9 cellular contexts compared by ENCODE assay signal in genomic region chr1:43143441-43143888, GRCh38. TPM values are rescaled to one million over a fixed set of nuclear protein-coding genes. Genes with fewer than 3 reads are reported as not detected.
DNase-seq lines count a peak whose midpoint lies in the region; ATAC-seq and TF ChIP-seq lines count a peak whose summit lies in the region.
"Had no signal": no experiment of that assay in that cellular context is flagged by ENCODE, and none has a peak within 500 bp of the region (broad histone marks: within the 10 kb centered on the region; RNA-seq: fewer than 3 reads in every experiment).

No MANE protein-coding gene starts in this region.

- no peaks in the 10 kb centered on the region for H3K9me3 ChIP-seq in aorta (ENCODE audit: control insufficient read depth, low read length)

- H3K9me3 Mint-ChIP-seq in activated naive CD4-positive, alpha-beta T cell treated with anti-CD3 and anti-CD28 coated beads for 36 hours: no peaks in the 10 kb centered on the region
- H3K9me3 Mint-ChIP-seq in activated naive CD4-positive, alpha-beta T cell treated with anti-CD3 and anti-CD28 coated beads, Interleukin-2, amount 10 ng/mL, durations not matched to agents 7 days and 5 days: no peaks in the 10 kb centered on the region
- H3K9me3 Mint-ChIP-seq in stimulated activated naive CD8-positive, alpha-beta T cell treated with anti-CD3 and anti-CD28 coated beads, Interleukin-15, amount 100 ng/mL, for 72 hours: peaks cover 5 to 13% of the 10 kb centered on the region in 2 donors

- H3K27me3 Mint-ChIP-seq in activated naive CD4-positive, alpha-beta T cell treated with anti-CD3 and anti-CD28 coated beads for 36 hours (ENCODE audit: low read depth): peaks cover 42% of the 10 kb centered on the region
- peaks cover 44% of the 10 kb centered on the region for H3K27me3 Mint-ChIP-seq in activated naive CD4-positive, alpha-beta T cell treated with anti-CD3 and anti-CD28 coated beads, Interleukin-2, amount 10 ng/mL, durations not matched to agents 7 days and 5 days
- peaks cover 72% of the 10 kb centered on the region for H3K27me3 Mint-ChIP-seq in stimulated activated naive CD8-positive, alpha-beta T cell treated with anti-CD3 and anti-CD28 coated beads, Interleukin-15, amount 100 ng/mL, for 72 hours

- no peak overlapping the region for H3K4me3 ChIP-seq in Jurkat, Clone E6-1 (ENCODE audit: low read length)
- H3K4me3 ChIP-seq in choroid plexus epithelial cell (ENCODE audit: low read depth, low read length) (no peak overlapping the region), aorta (ENCODE audit: low read length in 2 of 2) (no peak overlapping the region)

- no peak for ATAC-seq in stimulated activated naive CD8-positive, alpha-beta T cell treated with anti-CD3 and anti-CD28 coated beads, Interleukin-15, amount 100 ng/mL, for 72 hours
- ATAC-seq in HG03469 (IDR thresholded peaks at IDR 0.05; ENCODE audit: unreplicated experiment) (no peak), aorta (ENCODE audit: low FRiP score) (no peak)

- whole genome bisulfite sequencing in aorta, 2 donors: 18 to 21% methylated on average over 7 of the region's 7 CpGs

- no peak overlapping the region for H3K27ac ChIP-seq in aorta (ENCODE audit: low read depth in 1 of 2, low read length in 2 of 2)

- no peaks in the 10 kb centered on the region for H3K4me1 ChIP-seq in aorta (ENCODE audit: control insufficient read depth in 1 of 2, insufficient read depth in 2 of 2, low read length in 2 of 2)

- no peak overlapping the region for H3K27ac Mint-ChIP-seq in activated naive CD4-positive, alpha-beta T cell treated with anti-CD3 and anti-CD28 coated beads for 36 hours
- H3K27ac Mint-ChIP-seq in activated naive CD4-positive, alpha-beta T cell treated with anti-CD3 and anti-CD28 coated beads, Interleukin-2, amount 10 ng/mL, durations not matched to agents 7 days and 5 days: no peak overlapping the region
- no peak overlapping the region for H3K27ac Mint-ChIP-seq in stimulated activated naive CD8-positive, alpha-beta T cell treated with anti-CD3 and anti-CD28 coated beads, Interleukin-15, amount 100 ng/mL, for 72 hours

- no peak overlapping the region for H3K4me3 Mint-ChIP-seq in activated naive CD4-positive, alpha-beta T cell treated with anti-CD3 and anti-CD28 coated beads for 36 hours
- no peak overlapping the region for H3K4me3 Mint-ChIP-seq in activated naive CD4-positive, alpha-beta T cell treated with anti-CD3 and anti-CD28 coated beads, Interleukin-2, amount 10 ng/mL, durations not matched to agents 7 days and 5 days
- no peak overlapping the region for H3K4me3 Mint-ChIP-seq in stimulated activated naive CD8-positive, alpha-beta T cell treated with anti-CD3 and anti-CD28 coated beads, Interleukin-15, amount 100 ng/mL, for 72 hours

- no peaks in the 10 kb centered on the region for H3K36me3 Mint-ChIP-seq in activated naive CD4-positive, alpha-beta T cell treated with anti-CD3 and anti-CD28 coated beads for 36 hours (ENCODE audit: low read depth)
- no peaks in the 10 kb centered on the region for H3K36me3 Mint-ChIP-seq in activated naive CD4-positive, alpha-beta T cell treated with anti-CD3 and anti-CD28 coated beads, Interleukin-2, amount 10 ng/mL, durations not matched to agents 7 days and 5 days

- intact Hi-C loops in activated naive CD4-positive, alpha-beta T cell treated with anti-CD3 and anti-CD28 coated beads for 36 hours (cut with micrococcal nuclease): no loop called here
- intact Hi-C loops in aorta (cut with DNase I): no loop called here

- peak; percentile 43 for TF ChIP-seq CTCF in choroid plexus epithelial cell (conservative IDR thresholded peaks at IDR 0.05; ENCODE audit: low read depth, low read length)

- H3K4me1 Mint-ChIP-seq in activated naive CD4-positive, alpha-beta T cell treated with anti-CD3 and anti-CD28 coated beads for 36 hours (ENCODE audit: low read depth): no peaks in the 10 kb centered on the region
- H3K4me1 Mint-ChIP-seq in activated naive CD4-positive, alpha-beta T cell treated with anti-CD3 and anti-CD28 coated beads, Interleukin-2, amount 10 ng/mL, durations not matched to agents 7 days and 5 days: peaks cover 8% of the 10 kb centered on the region
- H3K4me1 Mint-ChIP-seq in stimulated activated naive CD8-positive, alpha-beta T cell treated with anti-CD3 and anti-CD28 coated beads, Interleukin-15, amount 100 ng/mL, for 72 hours: no peaks in the 10 kb centered on the region

- DNase-seq in activated naive CD4-positive, alpha-beta T cell treated with anti-CD3 and anti-CD28 coated beads for 36 hours: peak; percentile 38
- no peak for DNase-seq in activated naive CD4-positive, alpha-beta T cell treated with anti-CD3 and anti-CD28 coated beads, Interleukin-2, amount 10 ng/mL, durations not matched to agents 7 days and 5 days
- DNase-seq in Jurkat, Clone E6-1 (ENCODE audit: low read depth, low spot score): peak; percentile 7
- DNase-seq in choroid plexus epithelial cell (ENCODE audit: low read depth) (peak; percentile 20), occipital lobe (lab: John Stamatoyannopoulos, UW) (no peak), aorta (no peak)
- peak; percentile 13 to 18 for DNase-seq in stimulated activated naive CD8-positive, alpha-beta T cell treated with anti-CD3 and anti-CD28 coated beads, Interleukin-15, amount 100 ng/mL, for 72 hours
- DNase-seq: DMS153 had no signal

- no peaks in the 10 kb centered on the region for H3K36me3 ChIP-seq in aorta (ENCODE audit: control insufficient read depth in 1 of 2, insufficient read depth in 2 of 2, low read length in 1 of 2)

- no peaks in the 10 kb centered on the region for H3K27me3 ChIP-seq in aorta (ENCODE audit: control insufficient read depth in 1 of 2, insufficient read depth in 2 of 2, low read length in 1 of 2)

- CTCF ChIA-PET in activated naive CD4-positive, alpha-beta T cell treated with anti-CD3 and anti-CD28 coated beads for 36 hours (lab: Charles Lee): no interaction called here
- CTCF ChIA-PET in activated naive CD4-positive, alpha-beta T cell treated with anti-CD3 and anti-CD28 coated beads, Interleukin-2, amount 10 ng/mL, durations not matched to agents 7 days and 5 days (lab: Charles Lee): no interaction called here

RNA-seq across cellular contexts. Expression of gene EBNA1BP2, which starts 28.6 kb away (rescaled TPM):
- total RNA-seq in activated naive CD4-positive, alpha-beta T cell treated with anti-CD3 and anti-CD28 coated beads for 36 hours: 10 to 100 TPM; 88.0 to 88.3 TPM
- polyA plus RNA-seq in Jurkat, Clone E6-1 (2012; ENCODE audit: insufficient read depth, insufficient read length): 205 TPM
- total RNA-seq in occipital lobe (46.8 TPM), aorta (10 to 100 TPM; 28.0 to 29.0 TPM)
- polyA plus RNA-seq in aorta: 10 to 100 TPM; 52.6 to 58.6 TPM

RNA-seq across cellular contexts. Expression of gene CFAP57, which starts 28.7 kb away (rescaled TPM):
- under 1 TPM; 0.12 to 0.14 TPM for total RNA-seq in activated naive CD4-positive, alpha-beta T cell treated with anti-CD3 and anti-CD28 coated beads for 36 hours
- polyA plus RNA-seq in Jurkat, Clone E6-1 (2012; ENCODE audit: insufficient read depth, insufficient read length): 0.45 TPM
- total RNA-seq in occipital lobe (1.4 TPM), aorta (under 1 TPM in 1 of 2 donors, not detected in 1; 0.13 TPM)
- polyA plus RNA-seq in aorta: 1 to 10 TPM in 1 of 2 donors, under 1 TPM in 1; under 0.01 to 1.3 TPM

Comparison
In these comparisons a context has a peak if more than half of its experiments do, and no peak if none do; other contexts are left out.
1. DNase-seq: peak in activated naive CD4-positive, alpha-beta T cell treated with anti-CD3 and anti-CD28 coated beads for 36 hours (single experiment), Jurkat, Clone E6-1 (single experiment), choroid plexus epithelial cell (single experiment) and stimulated activated naive CD8-positive, alpha-beta T cell treated with anti-CD3 and anti-CD28 coated beads, Interleukin-15, amount 100 ng/mL, for 72 hours (2 of 2); none in activated naive CD4-positive, alpha-beta T cell treated with anti-CD3 and anti-CD28 coated beads, Interleukin-2, amount 10 ng/mL, durations not matched to agents 7 days and 5 days (single experiment), occipital lobe (single experiment) and aorta (0 of 2).